9 cellular contexts compared by ENCODE assay signal in the genomic region with DNA sequence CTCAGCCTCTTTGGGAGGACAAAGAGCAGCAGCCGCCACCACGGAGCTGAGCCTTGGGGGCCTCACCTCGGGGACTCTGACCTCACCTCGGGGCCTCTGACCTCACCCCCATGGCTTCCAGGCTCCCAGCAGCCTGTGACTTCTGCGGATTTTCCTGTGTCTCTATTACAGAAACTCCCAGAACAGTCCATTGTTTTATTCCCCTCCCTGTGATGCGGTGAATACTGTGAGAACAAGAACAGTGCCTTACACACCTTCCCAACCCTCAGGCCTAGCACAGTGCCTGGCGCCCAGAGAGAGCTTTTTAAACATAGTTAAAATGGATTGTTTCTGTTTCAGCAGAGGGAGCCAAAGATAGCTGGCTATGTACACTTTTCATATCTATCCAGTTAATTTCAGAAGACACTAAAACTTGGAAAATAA.
DNase-seq lines count a peak whose midpoint lies in the region; ATAC-seq, FAIRE-seq and TF ChIP-seq lines count a peak whose summit lies in the region.
"Had no signal": no experiment of that assay in that cellular context is flagged by ENCODE, and none has a peak within 500 bp of the region (broad histone marks: within the 10 kb centered on the region; RNA-seq: fewer than 3 reads in every experiment).

No MANE protein-coding gene starts in this region.

- peak overlapping the region; percentile 72 for H3K9ac ChIP-seq in Loucy (ENCODE audit: low read depth, low read length, poor library complexity, severe bottlenecking)
- H3K9ac ChIP-seq in parathyroid adenoma: no peak overlapping the region

- ATAC-seq in HG02970 (IDR thresholded peaks at IDR 0.05; ENCODE audit: low FRiP score, unreplicated experiment): no peak

- DNase-seq in CD4-positive, alpha-beta memory T cell: no peak
- DNase-seq in endothelial cell (ENCODE audit: low spot score) (no peak), Caco-2 (no peak), D721Med (ENCODE audit: insufficient read length, low spot score) (no peak), COLO829 (ENCODE audit: low spot score) (no peak)

- no peaks in the 10 kb centered on the region for H3K27me3 Mint-ChIP-seq in CD4-positive, alpha-beta memory T cell
- no peaks in the 10 kb centered on the region for H3K27me3 Mint-ChIP-seq in endothelial cell (ENCODE audit: unreplicated experiment)
- H3K27me3 Mint-ChIP-seq in Caco-2 (ENCODE audit: insufficient read depth, unreplicated experiment): no peaks in the 10 kb centered on the region

- no peaks in the 10 kb centered on the region for H3K9me3 ChIP-seq in CD4-positive, alpha-beta memory T cell (ENCODE audit: control insufficient read depth in 1 of 2, low read length in 2 of 2)
- H3K9me3 ChIP-seq in Loucy (ENCODE audit: insufficient read depth, low read depth, low read length) (no peaks in the 10 kb centered on the region), parathyroid adenoma (ENCODE audit: control insufficient read depth, low read length) (no peaks in the 10 kb centered on the region), Caco-2 (no peaks in the 10 kb centered on the region)
- H3K9me3 ChIP-seq: mucosa of descending colon had no signal

- H3K79me2 ChIP-seq in Loucy (ENCODE audit: insufficient read depth, low read length) (no peaks in the 10 kb centered on the region), parathyroid adenoma (peaks cover 42% of the 10 kb centered on the region)

- CTCF ChIA-PET in CD4-positive, alpha-beta memory T cell (lab: Charles Lee; ENCODE audit: partially characterized antibody): interaction anchor here (0.8 to 7.7 kb wide), 11 partner anchors 10 to 139 kb away, joined by 3 to 60 read pairs (median 6); no protein-coding TSS in a partner anchor
- CTCF ChIA-PET in Caco-2 (lab: Charles Lee): no interaction called here

- no peak for FAIRE-seq in D721Med (lab: Jason Lieb, UNC)

- POLR2A ChIA-PET in CD4-positive, alpha-beta memory T cell (lab: Charles Lee; ENCODE audit: partially characterized antibody): interaction anchor here (0.6 to 15.4 kb wide), 11 partner anchors 11 to 68 kb away, joined by 3 to 178 read pairs (median 17); a partner anchor contains a TSS
- POLR2A ChIA-PET in Caco-2 (lab: Charles Lee): no interaction called here

- H3K9me3 Mint-ChIP-seq in CD4-positive, alpha-beta memory T cell: peaks cover 0 to 2% (median 0%) of the 10 kb centered on the region in 8 donors
- H3K9me3 Mint-ChIP-seq in endothelial cell (ENCODE audit: unreplicated experiment) (no peaks in the 10 kb centered on the region), Caco-2 (ENCODE audit: unreplicated experiment) (no peaks in the 10 kb centered on the region)

- BruUV-seq in Caco-2 (replicated peaks; lab: Mats Ljungman, UMichigan): no TSS peak

- H3F3A ChIP-seq in Loucy (ENCODE audit: low read depth): peaks cover 10% of the 10 kb centered on the region; the same call in 1 of the 2 replicates

- H4K20me1 ChIP-seq in Loucy (ENCODE audit: insufficient read depth, low read length, poor library complexity, severe bottlenecking): no peaks in the 10 kb centered on the region

- peaks cover 99% of the 10 kb centered on the region for H3K4me1 ChIP-seq in CD4-positive, alpha-beta memory T cell (ENCODE audit: insufficient read depth, low read length)
- H3K4me1 ChIP-seq in Loucy (ENCODE audit: insufficient read depth, low read length, poor library complexity, severe bottlenecking) (peaks cover 80% of the 10 kb centered on the region), parathyroid adenoma (peaks cover 34% of the 10 kb centered on the region), Caco-2 (no peaks in the 10 kb centered on the region)

- peaks cover 87 to 100% (median 95%) of the 10 kb centered on the region in 4 donors for H3K4me1 Mint-ChIP-seq in CD4-positive, alpha-beta memory T cell
- H3K4me1 Mint-ChIP-seq in endothelial cell (ENCODE audit: unreplicated experiment) (peaks cover 8% of the 10 kb centered on the region), Caco-2 (ENCODE audit: low read depth, unreplicated experiment) (no peaks in the 10 kb centered on the region)

- H3K36me3 Mint-ChIP-seq in CD4-positive, alpha-beta memory T cell: peaks cover 35 to 59% of the 10 kb centered on the region in 2 donors
- H3K36me3 Mint-ChIP-seq in endothelial cell (ENCODE audit: low read depth, unreplicated experiment) (peaks cover 4% of the 10 kb centered on the region), Caco-2 (ENCODE audit: insufficient read depth, unreplicated experiment) (no peaks in the 10 kb centered on the region)

- H3K4me3 Mint-ChIP-seq in CD4-positive, alpha-beta memory T cell: peak overlapping the region; percentile 76 to 87 (median 81)
- H3K4me3 Mint-ChIP-seq in endothelial cell (ENCODE audit: unreplicated experiment): no peak overlapping the region
- H3K4me3 Mint-ChIP-seq in Caco-2 (ENCODE audit: unreplicated experiment): no peak overlapping the region

- peak overlapping the region; percentile 97 to 100 (median 99) for H3K27ac Mint-ChIP-seq in CD4-positive, alpha-beta memory T cell
- peak overlapping the region; percentile 53 for H3K27ac Mint-ChIP-seq in endothelial cell (ENCODE audit: unreplicated experiment)
- H3K27ac Mint-ChIP-seq in Caco-2 (ENCODE audit: unreplicated experiment): no peak overlapping the region

- H3K9me2 ChIP-seq in Loucy (replicated peaks; ENCODE audit: low read depth, low read length): no peaks in the 10 kb centered on the region

- H3K27me3 ChIP-seq in CD4-positive, alpha-beta memory T cell (ENCODE audit: insufficient read depth, low read length): no peaks in the 10 kb centered on the region
- H3K27me3 ChIP-seq in Loucy (ENCODE audit: insufficient read depth, low read length, poor library complexity, severe bottlenecking) (no peaks in the 10 kb centered on the region), parathyroid adenoma (ENCODE audit: control insufficient read depth, insufficient read depth, low read length) (no peaks in the 10 kb centered on the region), Caco-2 (replicated peaks; ENCODE audit: control insufficient read depth, insufficient read depth, low read length) (no peaks in the 10 kb centered on the region)

- H2AFZ ChIP-seq in Loucy (ENCODE audit: low read length) (no peak overlapping the region), parathyroid adenoma (no peak overlapping the region)

- H3K4me2 ChIP-seq in Loucy (ENCODE audit: low read depth, low read length, poor library complexity, severe bottlenecking): no peak overlapping the region
- no peak overlapping the region for H3K4me2 ChIP-seq in parathyroid adenoma (ENCODE audit: low read length)

- TF ChIP-seq CTCF in Loucy (conservative IDR thresholded peaks at IDR 0.05; ENCODE audit: low read length): peak; percentile 44
- TF ChIP-seq CTCF in endothelial cell (IDR thresholded peaks at IDR 0.05; ENCODE audit: unreplicated experiment): no peak
- no peak for TF ChIP-seq CTCF in parathyroid adenoma (IDR thresholded peaks at IDR 0.05)
- no peak for TF ChIP-seq CTCF in Caco-2 (IDR thresholded peaks at IDR 0.05; ENCODE audit: insufficient read depth in 1 of 2, low read depth in 1 of 2, low read length in 1 of 2, severe bottlenecking in 1 of 2, unreplicated experiment in 1 of 2)
- no peak for TF ChIP-seq CTCF in D721Med (IDR thresholded peaks at IDR 0.05; ENCODE audit: insufficient read depth, missing control alignments)

- H3K27ac ChIP-seq in CD4-positive, alpha-beta memory T cell (ENCODE audit: low read depth, low read length): peak overlapping the region; percentile 78
- peak overlapping the region; percentile 63 for H3K27ac ChIP-seq in parathyroid adenoma

- no peak overlapping the region for H3K4me3 ChIP-seq in CD4-positive, alpha-beta memory T cell (ENCODE audit: low read length in 2 of 2)
- H3K4me3 ChIP-seq in Loucy (ENCODE audit: low read length, poor library complexity, severe bottlenecking): no peak overlapping the region
- no peak overlapping the region for H3K4me3 ChIP-seq in parathyroid adenoma (ENCODE audit: low read depth, low read length)
- H3K4me3 ChIP-seq in Caco-2 (ENCODE audit: low read depth, low read length): no peak overlapping the region
- H3K4me3 ChIP-seq: mucosa of descending colon had no signal

- intact Hi-C loops in CD4-positive, alpha-beta memory T cell (cut with micrococcal nuclease): loop anchor here (5.0 to 10.0 kb wide), 2 partner anchors 138 to 244 kb away; a partner anchor contains a TSS
- intact Hi-C loops in Caco-2 (cut with micrococcal nuclease; ENCODE audit: unreplicated experiment): no loop called here

- H3K36me3 ChIP-seq in CD4-positive, alpha-beta memory T cell (ENCODE audit: insufficient read depth, low read length): peaks cover 10% of the 10 kb centered on the region
- no peaks in the 10 kb centered on the region for H3K36me3 ChIP-seq in Loucy (ENCODE audit: insufficient read depth, low read length)
- no peaks in the 10 kb centered on the region for H3K36me3 ChIP-seq in parathyroid adenoma (ENCODE audit: control insufficient read depth, insufficient read depth, low read length)
- no peaks in the 10 kb centered on the region; the same call in 1 of the 2 replicates for H3K36me3 ChIP-seq in Caco-2 (ENCODE audit: control insufficient read depth, insufficient read depth, low read length)

Comparison
In these comparisons a context has a peak if more than half of its experiments do, and no peak if none do; other contexts are left out.
1. H3K4me3 Mint-ChIP-seq: peak in CD4-positive, alpha-beta memory T cell (8 of 8); none in endothelial cell (single experiment) and Caco-2 (single experiment).